In the genomic region with DNA sequence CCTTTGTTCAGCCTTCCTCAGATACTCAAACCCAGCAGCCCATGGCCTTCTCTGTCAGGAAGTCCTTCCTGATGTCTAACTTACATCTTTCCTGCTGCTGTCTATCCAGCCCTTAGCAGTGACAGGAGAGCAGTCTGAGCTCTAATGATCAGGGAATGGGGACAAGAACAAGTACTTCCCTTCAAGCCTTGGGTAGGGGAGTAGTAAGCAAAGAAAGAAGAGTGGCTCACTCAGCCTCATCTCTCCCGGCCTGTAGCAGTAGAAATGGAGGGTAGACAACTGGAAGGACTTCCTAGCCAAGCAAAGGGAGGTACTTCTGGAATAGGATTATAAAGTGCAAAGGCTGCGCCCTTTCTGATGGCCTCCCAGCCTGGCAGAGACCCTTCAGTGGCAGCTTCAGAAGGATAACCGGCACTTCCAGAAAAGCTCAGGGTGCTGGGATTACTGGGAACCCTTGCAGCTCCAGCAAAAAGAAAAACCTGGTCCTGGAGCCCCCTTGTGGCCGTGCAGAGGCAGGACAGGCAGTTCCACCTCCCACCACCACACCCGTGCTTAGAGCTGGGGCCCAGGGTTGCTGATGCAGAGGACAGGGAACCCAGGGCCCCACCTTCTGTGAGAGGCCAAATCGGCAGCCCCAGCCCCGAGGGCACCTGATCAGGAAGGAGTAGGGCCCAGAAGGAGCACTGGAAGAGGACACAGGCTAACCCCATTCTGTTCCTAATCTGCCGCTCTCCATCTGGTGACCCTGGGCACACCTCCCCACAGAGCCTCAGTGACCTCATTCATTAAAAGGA, we compare ENCODE assay signal across 8 cellular contexts. TPM values are rescaled to one million over a fixed set of nuclear protein-coding genes. Genes with fewer than 3 reads are reported as not detected.
A peak's percentile ranks its signal among the peaks of the same experiment; 100 is the strongest.
DNase-seq lines count a peak whose midpoint lies in the region; ATAC-seq and TF ChIP-seq lines count a peak whose summit lies in the region.

No MANE protein-coding gene starts in this region.

- H3K36me3 Mint-ChIP-seq in activated naive CD4-positive, alpha-beta T cell treated with anti-CD3 and anti-CD28 coated beads, Interleukin-2, amount 50 U/mL, for 24 hours = no peaks in the 10 kb centered on the region

- peaks cover 41% of the 10 kb centered on the region for H3K27me3 Mint-ChIP-seq in activated naive CD4-positive, alpha-beta T cell treated with anti-CD3 and anti-CD28 coated beads, Interleukin-2, amount 50 U/mL, for 24 hours

- no peak for TF ChIP-seq POLR2A in NB4 (IDR thresholded peaks at IDR 0.05; ENCODE audit: extremely low read depth, insufficient read length)

- H3K27ac ChIP-seq in cardiac muscle cell = no peak overlapping the region

- peak overlapping the region; percentile 12 for H3K27ac Mint-ChIP-seq in activated naive CD4-positive, alpha-beta T cell treated with anti-CD3 and anti-CD28 coated beads, Interleukin-2, amount 50 U/mL, for 24 hours

- no peak overlapping the region for H3K4me3 ChIP-seq in NB4 (ENCODE audit: low read depth, low read length)
- no peak overlapping the region for H3K4me3 ChIP-seq in cardiac muscle cell
- H3K4me3 ChIP-seq in retinal pigment epithelial cell (ENCODE audit: low read length) = no peak overlapping the region

- peak; percentile 86 for DNase-seq in ACHN
- DNase-seq in NB4 (ENCODE audit: low read depth) = peak; percentile 79
- DNase-seq in SKM-1 (lab: John Stamatoyannopoulos, UW; ENCODE audit: unreplicated experiment) = peak; percentile 1
- peak; percentile 78 to 81 for DNase-seq in cardiac muscle cell (ENCODE audit: low read depth in 1 of 2, low spot score in 1 of 2)
- DNase-seq in retinal pigment epithelial cell (ENCODE audit: low read depth) = no peak

- no peaks in the 10 kb centered on the region for H3K4me1 ChIP-seq in cardiac muscle cell (ENCODE audit: low read depth)

- no peak overlapping the region for H3K4me3 Mint-ChIP-seq in activated naive CD4-positive, alpha-beta T cell treated with anti-CD3 and anti-CD28 coated beads, Interleukin-2, amount 50 U/mL, for 24 hours

- H3K9me3 ChIP-seq in cardiac muscle cell (ENCODE audit: low read depth) = no peaks in the 10 kb centered on the region

- in situ Hi-C loops in ACHN (cut with HindIII; ENCODE audit: low pct_ligation_motif_present, low pct_unique_long_range_greater_than_20kb, low sequenced_read_pairs) = no loop called here

- peaks cover 94% of the 10 kb centered on the region for H3K27me3 ChIP-seq in cardiac muscle cell

- H3K36me3 ChIP-seq in cardiac muscle cell = no peaks in the 10 kb centered on the region

- H3K4me1 Mint-ChIP-seq in activated naive CD4-positive, alpha-beta T cell treated with anti-CD3 and anti-CD28 coated beads, Interleukin-2, amount 50 U/mL, for 24 hours = no peaks in the 10 kb centered on the region

- TF ChIP-seq CTCF in NB4 (IDR thresholded peaks at IDR 0.05; ENCODE audit: low read depth, low read length) = peak; percentile 99
- TF ChIP-seq CTCF in cardiac muscle cell (IDR thresholded peaks at IDR 0.05; ENCODE audit: low read depth, low read length) = peak; percentile 98
- peak; percentile 97 for TF ChIP-seq CTCF in retinal pigment epithelial cell (conservative IDR thresholded peaks at IDR 0.05; ENCODE audit: low read depth, low read length)

- H3K9me3 Mint-ChIP-seq in activated naive CD4-positive, alpha-beta T cell treated with anti-CD3 and anti-CD28 coated beads, Interleukin-2, amount 50 U/mL, for 24 hours = no peaks in the 10 kb centered on the region

- peak; percentile 45 for ATAC-seq in GM18868 (IDR thresholded peaks at IDR 0.05; ENCODE audit: unreplicated experiment)
- no peak for ATAC-seq in HG03039 (IDR thresholded peaks at IDR 0.05; ENCODE audit: unreplicated experiment)

RNA-seq across cellular contexts. Expression of a gene that starts 12.4 kb away (rescaled TPM):
- total RNA-seq in cardiac muscle cell = 54.2 and 57.2 TPM in 2 replicates
- 39.8 and 50.9 TPM in 2 replicates for polyA plus RNA-seq in cardiac muscle cell
